1 cellular context compared by ENCODE assay signal in the genomic region with DNA sequence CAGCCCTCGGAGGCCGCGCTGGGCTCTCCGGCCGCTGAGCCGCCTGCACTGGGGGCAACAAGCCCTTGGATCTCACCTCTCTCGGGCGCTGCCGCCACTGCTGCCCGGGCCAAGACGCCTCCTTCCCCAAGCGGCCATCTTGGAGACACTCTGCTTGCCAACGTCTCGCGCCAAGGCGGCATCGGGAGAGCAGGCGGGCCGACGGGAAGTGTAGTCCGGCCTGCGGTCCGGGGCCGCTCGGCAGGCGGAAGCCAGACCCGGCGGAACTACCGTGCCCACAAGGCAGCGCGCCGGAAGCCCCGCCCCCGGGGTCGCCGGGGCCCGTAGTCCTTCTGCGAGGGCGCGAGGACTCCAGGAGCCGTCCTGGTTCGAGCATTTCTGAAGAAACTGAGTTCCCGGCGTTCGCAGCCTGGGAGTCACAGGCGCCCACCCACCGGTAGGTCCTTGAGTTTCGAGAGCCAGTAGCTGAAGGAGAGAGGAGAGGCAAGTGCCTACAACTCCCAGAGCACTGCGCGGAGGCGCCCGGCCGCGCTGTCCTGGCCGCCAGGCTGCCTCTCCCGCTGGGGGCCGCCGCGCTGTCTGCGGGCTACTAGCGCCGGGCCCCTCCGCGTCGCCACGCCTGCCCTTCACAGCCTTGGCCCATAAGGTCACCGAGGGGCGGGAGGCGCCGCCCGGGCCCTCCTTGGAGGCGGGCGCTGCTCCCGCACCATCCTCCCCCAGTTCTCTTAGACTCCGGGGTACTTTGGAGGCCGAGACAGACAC.
TF ChIP-seq lines count a peak whose summit lies in the region.

A gene with protein sequence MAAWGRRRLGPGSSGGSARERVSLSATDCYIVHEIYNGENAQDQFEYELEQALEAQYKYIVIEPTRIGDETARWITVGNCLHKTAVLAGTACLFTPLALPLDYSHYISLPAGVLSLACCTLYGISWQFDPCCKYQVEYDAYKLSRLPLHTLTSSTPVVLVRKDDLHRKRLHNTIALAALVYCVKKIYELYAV (minus strand): TSS at position 147 of the 762 bp plus-strand sequence. CDS start 9 bp downstream, at position 138.

TF ChIP-seq in K562, 482 proteins besides CTCF, POLR2A, EP300 and RAD21 (continued from another document and continues in another):
- TF ChIP-seq, protein P1, sequence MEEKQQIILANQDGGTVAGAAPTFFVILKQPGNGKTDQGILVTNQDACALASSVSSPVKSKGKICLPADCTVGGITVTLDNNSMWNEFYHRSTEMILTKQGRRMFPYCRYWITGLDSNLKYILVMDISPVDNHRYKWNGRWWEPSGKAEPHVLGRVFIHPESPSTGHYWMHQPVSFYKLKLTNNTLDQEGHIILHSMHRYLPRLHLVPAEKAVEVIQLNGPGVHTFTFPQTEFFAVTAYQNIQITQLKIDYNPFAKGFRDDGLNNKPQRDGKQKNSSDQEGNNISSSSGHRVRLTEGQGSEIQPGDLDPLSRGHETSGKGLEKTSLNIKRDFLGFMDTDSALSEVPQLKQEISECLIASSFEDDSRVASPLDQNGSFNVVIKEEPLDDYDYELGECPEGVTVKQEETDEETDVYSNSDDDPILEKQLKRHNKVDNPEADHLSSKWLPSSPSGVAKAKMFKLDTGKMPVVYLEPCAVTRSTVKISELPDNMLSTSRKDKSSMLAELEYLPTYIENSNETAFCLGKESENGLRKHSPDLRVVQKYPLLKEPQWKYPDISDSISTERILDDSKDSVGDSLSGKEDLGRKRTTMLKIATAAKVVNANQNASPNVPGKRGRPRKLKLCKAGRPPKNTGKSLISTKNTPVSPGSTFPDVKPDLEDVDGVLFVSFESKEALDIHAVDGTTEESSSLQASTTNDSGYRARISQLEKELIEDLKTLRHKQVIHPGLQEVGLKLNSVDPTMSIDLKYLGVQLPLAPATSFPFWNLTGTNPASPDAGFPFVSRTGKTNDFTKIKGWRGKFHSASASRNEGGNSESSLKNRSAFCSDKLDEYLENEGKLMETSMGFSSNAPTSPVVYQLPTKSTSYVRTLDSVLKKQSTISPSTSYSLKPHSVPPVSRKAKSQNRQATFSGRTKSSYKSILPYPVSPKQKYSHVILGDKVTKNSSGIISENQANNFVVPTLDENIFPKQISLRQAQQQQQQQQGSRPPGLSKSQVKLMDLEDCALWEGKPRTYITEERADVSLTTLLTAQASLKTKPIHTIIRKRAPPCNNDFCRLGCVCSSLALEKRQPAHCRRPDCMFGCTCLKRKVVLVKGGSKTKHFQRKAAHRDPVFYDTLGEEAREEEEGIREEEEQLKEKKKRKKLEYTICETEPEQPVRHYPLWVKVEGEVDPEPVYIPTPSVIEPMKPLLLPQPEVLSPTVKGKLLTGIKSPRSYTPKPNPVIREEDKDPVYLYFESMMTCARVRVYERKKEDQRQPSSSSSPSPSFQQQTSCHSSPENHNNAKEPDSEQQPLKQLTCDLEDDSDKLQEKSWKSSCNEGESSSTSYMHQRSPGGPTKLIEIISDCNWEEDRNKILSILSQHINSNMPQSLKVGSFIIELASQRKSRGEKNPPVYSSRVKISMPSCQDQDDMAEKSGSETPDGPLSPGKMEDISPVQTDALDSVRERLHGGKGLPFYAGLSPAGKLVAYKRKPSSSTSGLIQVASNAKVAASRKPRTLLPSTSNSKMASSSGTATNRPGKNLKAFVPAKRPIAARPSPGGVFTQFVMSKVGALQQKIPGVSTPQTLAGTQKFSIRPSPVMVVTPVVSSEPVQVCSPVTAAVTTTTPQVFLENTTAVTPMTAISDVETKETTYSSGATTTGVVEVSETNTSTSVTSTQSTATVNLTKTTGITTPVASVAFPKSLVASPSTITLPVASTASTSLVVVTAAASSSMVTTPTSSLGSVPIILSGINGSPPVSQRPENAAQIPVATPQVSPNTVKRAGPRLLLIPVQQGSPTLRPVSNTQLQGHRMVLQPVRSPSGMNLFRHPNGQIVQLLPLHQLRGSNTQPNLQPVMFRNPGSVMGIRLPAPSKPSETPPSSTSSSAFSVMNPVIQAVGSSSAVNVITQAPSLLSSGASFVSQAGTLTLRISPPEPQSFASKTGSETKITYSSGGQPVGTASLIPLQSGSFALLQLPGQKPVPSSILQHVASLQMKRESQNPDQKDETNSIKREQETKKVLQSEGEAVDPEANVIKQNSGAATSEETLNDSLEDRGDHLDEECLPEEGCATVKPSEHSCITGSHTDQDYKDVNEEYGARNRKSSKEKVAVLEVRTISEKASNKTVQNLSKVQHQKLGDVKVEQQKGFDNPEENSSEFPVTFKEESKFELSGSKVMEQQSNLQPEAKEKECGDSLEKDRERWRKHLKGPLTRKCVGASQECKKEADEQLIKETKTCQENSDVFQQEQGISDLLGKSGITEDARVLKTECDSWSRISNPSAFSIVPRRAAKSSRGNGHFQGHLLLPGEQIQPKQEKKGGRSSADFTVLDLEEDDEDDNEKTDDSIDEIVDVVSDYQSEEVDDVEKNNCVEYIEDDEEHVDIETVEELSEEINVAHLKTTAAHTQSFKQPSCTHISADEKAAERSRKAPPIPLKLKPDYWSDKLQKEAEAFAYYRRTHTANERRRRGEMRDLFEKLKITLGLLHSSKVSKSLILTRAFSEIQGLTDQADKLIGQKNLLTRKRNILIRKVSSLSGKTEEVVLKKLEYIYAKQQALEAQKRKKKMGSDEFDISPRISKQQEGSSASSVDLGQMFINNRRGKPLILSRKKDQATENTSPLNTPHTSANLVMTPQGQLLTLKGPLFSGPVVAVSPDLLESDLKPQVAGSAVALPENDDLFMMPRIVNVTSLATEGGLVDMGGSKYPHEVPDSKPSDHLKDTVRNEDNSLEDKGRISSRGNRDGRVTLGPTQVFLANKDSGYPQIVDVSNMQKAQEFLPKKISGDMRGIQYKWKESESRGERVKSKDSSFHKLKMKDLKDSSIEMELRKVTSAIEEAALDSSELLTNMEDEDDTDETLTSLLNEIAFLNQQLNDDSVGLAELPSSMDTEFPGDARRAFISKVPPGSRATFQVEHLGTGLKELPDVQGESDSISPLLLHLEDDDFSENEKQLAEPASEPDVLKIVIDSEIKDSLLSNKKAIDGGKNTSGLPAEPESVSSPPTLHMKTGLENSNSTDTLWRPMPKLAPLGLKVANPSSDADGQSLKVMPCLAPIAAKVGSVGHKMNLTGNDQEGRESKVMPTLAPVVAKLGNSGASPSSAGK (IDR thresholded peaks at IDR 0.05) = no peak
- no peak for TF ChIP-seq CBX8 (IDR thresholded peaks at IDR 0.05; ENCODE audit: borderline replicate concordance, extremely low read depth, low read depth, low read length, poor library complexity, severe bottlenecking)
- no peak for TF ChIP-seq ZNF695 (CRISPR knock-in tag; IDR thresholded peaks at IDR 0.05)
- peak; percentile 60 for TF ChIP-seq MBD2 (IDR thresholded peaks at IDR 0.05; ENCODE audit: borderline replicate concordance, low read depth)
- TF ChIP-seq KLF6 (CRISPR knock-in tag; IDR thresholded peaks at IDR 0.05; ENCODE audit: borderline replicate concordance) = peak; percentile 65; the same call in 1 of the 2 replicates
- peak; percentile 89 for TF ChIP-seq NFRKB (IDR thresholded peaks at IDR 0.05; ENCODE audit: low read depth)
- TF ChIP-seq CXXC5 (CRISPR knock-in tag; IDR thresholded peaks at IDR 0.05) = peak; percentile 91
- TF ChIP-seq, protein P2, sequence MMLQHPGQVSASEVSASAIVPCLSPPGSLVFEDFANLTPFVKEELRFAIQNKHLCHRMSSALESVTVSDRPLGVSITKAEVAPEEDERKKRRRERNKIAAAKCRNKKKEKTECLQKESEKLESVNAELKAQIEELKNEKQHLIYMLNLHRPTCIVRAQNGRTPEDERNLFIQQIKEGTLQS (IDR thresholded peaks at IDR 0.05) = no peak
- TF ChIP-seq, protein P2 (CRISPR knock-in tag; conservative IDR thresholded peaks at IDR 0.05) = no peak
- peak; percentile 91 to 97 (median 94) for TF ChIP-seq YY1 (IDR thresholded peaks at IDR 0.05; ENCODE audit: borderline replicate concordance in 1 of 3, control insufficient read depth in 1 of 3, extremely low read depth in 1 of 3, insufficient read depth in 3 of 3, insufficient read length in 1 of 3, insufficient replicate concordance in 2 of 3, low read depth in 1 of 3, low read length in 2 of 3)
- no peak for TF ChIP-seq RBM39 (optimal IDR thresholded peaks at IDR 0.05; ENCODE audit: low read depth, low read length)
- TF ChIP-seq ZNF707 (CRISPR knock-in tag; conservative IDR thresholded peaks at IDR 0.05) = no peak
- TF ChIP-seq L3MBTL2 (IDR thresholded peaks at IDR 0.05) = peak; percentile 59; the same call in 1 of the 2 replicates
- TF ChIP-seq, protein P3, sequence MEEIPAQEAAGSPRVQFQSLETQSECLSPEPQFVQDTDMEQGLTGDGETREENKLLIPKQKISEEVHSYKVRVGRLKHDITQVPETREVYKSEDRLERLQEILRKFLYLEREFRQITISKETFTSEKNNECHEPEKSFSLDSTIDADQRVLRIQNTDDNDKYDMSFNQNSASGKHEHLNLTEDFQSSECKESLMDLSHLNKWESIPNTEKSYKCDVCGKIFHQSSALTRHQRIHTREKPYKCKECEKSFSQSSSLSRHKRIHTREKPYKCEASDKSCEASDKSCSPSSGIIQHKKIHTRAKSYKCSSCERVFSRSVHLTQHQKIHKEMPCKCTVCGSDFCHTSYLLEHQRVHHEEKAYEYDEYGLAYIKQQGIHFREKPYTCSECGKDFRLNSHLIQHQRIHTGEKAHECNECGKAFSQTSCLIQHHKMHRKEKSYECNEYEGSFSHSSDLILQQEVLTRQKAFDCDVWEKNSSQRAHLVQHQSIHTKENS (CRISPR knock-in tag; IDR thresholded peaks at IDR 0.05) = no peak
- TF ChIP-seq BDP1 (IDR thresholded peaks at IDR 0.05; ENCODE audit: insufficient read depth, insufficient read length) = no peak
- TF ChIP-seq SP1 (CRISPR knock-in tag; IDR thresholded peaks at IDR 0.05) = peak; percentile 79; the same call in 1 of the 2 replicates
- 0 out of 2 replicates have a peak, but pooled peaks have one; percentile 47 for TF ChIP-seq ZKSCAN8 (CRISPR knock-in tag; IDR thresholded peaks at IDR 0.05)
- TF ChIP-seq, protein P4, sequence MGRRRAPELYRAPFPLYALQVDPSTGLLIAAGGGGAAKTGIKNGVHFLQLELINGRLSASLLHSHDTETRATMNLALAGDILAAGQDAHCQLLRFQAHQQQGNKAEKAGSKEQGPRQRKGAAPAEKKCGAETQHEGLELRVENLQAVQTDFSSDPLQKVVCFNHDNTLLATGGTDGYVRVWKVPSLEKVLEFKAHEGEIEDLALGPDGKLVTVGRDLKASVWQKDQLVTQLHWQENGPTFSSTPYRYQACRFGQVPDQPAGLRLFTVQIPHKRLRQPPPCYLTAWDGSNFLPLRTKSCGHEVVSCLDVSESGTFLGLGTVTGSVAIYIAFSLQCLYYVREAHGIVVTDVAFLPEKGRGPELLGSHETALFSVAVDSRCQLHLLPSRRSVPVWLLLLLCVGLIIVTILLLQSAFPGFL (CRISPR knock-in tag; IDR thresholded peaks at IDR 0.05) = no peak
- peak; percentile 45 for TF ChIP-seq CCNT2 (IDR thresholded peaks at IDR 0.05; ENCODE audit: borderline replicate concordance, extremely low read depth, insufficient read length, low read depth, low read length)
- TF ChIP-seq, protein P5, sequence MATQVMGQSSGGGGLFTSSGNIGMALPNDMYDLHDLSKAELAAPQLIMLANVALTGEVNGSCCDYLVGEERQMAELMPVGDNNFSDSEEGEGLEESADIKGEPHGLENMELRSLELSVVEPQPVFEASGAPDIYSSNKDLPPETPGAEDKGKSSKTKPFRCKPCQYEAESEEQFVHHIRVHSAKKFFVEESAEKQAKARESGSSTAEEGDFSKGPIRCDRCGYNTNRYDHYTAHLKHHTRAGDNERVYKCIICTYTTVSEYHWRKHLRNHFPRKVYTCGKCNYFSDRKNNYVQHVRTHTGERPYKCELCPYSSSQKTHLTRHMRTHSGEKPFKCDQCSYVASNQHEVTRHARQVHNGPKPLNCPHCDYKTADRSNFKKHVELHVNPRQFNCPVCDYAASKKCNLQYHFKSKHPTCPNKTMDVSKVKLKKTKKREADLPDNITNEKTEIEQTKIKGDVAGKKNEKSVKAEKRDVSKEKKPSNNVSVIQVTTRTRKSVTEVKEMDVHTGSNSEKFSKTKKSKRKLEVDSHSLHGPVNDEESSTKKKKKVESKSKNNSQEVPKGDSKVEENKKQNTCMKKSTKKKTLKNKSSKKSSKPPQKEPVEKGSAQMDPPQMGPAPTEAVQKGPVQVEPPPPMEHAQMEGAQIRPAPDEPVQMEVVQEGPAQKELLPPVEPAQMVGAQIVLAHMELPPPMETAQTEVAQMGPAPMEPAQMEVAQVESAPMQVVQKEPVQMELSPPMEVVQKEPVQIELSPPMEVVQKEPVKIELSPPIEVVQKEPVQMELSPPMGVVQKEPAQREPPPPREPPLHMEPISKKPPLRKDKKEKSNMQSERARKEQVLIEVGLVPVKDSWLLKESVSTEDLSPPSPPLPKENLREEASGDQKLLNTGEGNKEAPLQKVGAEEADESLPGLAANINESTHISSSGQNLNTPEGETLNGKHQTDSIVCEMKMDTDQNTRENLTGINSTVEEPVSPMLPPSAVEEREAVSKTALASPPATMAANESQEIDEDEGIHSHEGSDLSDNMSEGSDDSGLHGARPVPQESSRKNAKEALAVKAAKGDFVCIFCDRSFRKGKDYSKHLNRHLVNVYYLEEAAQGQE (CRISPR knock-in tag; IDR thresholded peaks at IDR 0.05; ENCODE audit: low read depth) = 0 out of 2 replicates have a peak, but pooled peaks have one; percentile 29
- no peak for TF ChIP-seq MEF2D (tag; conservative IDR thresholded peaks at IDR 0.05; ENCODE audit: low read depth)
- no peak for TF ChIP-seq RBM34 (IDR thresholded peaks at IDR 0.05; ENCODE audit: borderline replicate concordance, insufficient read depth, low read length)
- TF ChIP-seq EGR1 (conservative IDR thresholded peaks at IDR 0.05) = peak; percentile 47
- TF ChIP-seq POLR3A (IDR thresholded peaks at IDR 0.05; ENCODE audit: borderline replicate concordance, extremely low read depth, insufficient read depth, insufficient read length) = no peak
- TF ChIP-seq KDM5B (IDR thresholded peaks at IDR 0.05; ENCODE audit: insufficient replicate concordance, low read depth, low read length) = peak; percentile 38
- TF ChIP-seq TAF1 (IDR thresholded peaks at IDR 0.05; ENCODE audit: control insufficient read depth, extremely low read depth, insufficient read depth, low read length, severe bottlenecking) = peak; percentile 84
- no peak for TF ChIP-seq HMGN3 (IDR thresholded peaks at IDR 0.05; ENCODE audit: borderline replicate concordance, extremely low read depth, insufficient read length, low read depth, low read length)
